ENCODE assay signal across 8 cellular contexts in the genomic region with DNA sequence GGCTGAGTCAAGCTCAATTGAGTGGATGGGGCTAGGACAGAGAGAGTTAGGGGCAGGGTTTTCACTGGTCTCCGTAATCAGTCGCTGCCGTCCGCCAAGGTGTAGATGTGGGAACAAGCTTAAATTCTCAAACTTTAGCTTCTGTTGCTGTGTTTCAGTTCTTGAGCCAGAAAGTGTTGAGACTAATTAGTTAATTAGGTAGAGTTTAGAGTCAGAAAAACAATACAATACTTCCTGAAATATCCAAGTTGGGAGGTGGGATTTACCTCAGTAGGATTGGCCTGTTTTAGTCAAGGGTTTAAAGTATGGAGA. TPM values are rescaled to one million over a fixed set of nuclear protein-coding genes. Genes with fewer than 3 reads are reported as not detected.
DNase-seq lines count a peak whose midpoint lies in the region; ATAC-seq and TF ChIP-seq lines count a peak whose summit lies in the region.

No MANE protein-coding gene starts in this region.

- H3K4me3 ChIP-seq in ACC112 (ENCODE audit: low read depth, low read length) (peak overlapping the region; percentile 97), colonic mucosa (peak overlapping the region; percentile 82), mucosa of descending colon (peak overlapping the region; percentile 96)
- peak overlapping the region; percentile 92 for H3K4me3 ChIP-seq in Jurkat, Clone E6-1 (ENCODE audit: low read length)

- H2AFZ ChIP-seq in ACC112 (ENCODE audit: low read length, unreplicated experiment) = peak overlapping the region; percentile 4

- H3K27me3 ChIP-seq in ACC112 (ENCODE audit: insufficient read depth, low read length) (no peaks in the 10 kb centered on the region), colonic mucosa (no peaks in the 10 kb centered on the region)

- no peak for DNase-seq in Jurkat, Clone E6-1 (ENCODE audit: low read depth, low spot score)
- no peak for DNase-seq in colonic mucosa
- no peak for DNase-seq in mucosa of descending colon
- DNase-seq in putamen (ENCODE audit: low spot score) = no peak
- DNase-seq in activated effector memory CD4-positive, alpha-beta T cell treated with anti-CD3 and anti-CD28 coated beads, Interleukin-2, amount 50 U/mL, for 16 hours = no peak
- no peak for DNase-seq in G401 (ENCODE audit: low spot score)

- in situ Hi-C loops in G401 (cut with HindIII; ENCODE audit: low sequenced_read_pairs) = no loop called here

- intact Hi-C loops in colonic mucosa (cut with DNase I) (loop anchor here (5.0 to 10.0 kb wide), 2 partner anchors 39 to 394 kb away; a partner anchor contains a TSS), mucosa of descending colon (cut with DNase I, micrococcal nuclease) (loop anchor here in 1 of 2 donors (2.0 kb wide), 1 partner anchor 40 kb away; a partner anchor contains a TSS)

- ATAC-seq in mucosa of descending colon (no peak), HG03378 (IDR thresholded peaks at IDR 0.05; ENCODE audit: unreplicated experiment) (no peak)

- peaks cover 20% of the 10 kb centered on the region for H3K4me1 ChIP-seq in ACC112 (ENCODE audit: control insufficient read depth, insufficient read depth, low read length, unreplicated experiment)
- peaks cover 5% of the 10 kb centered on the region for H3K4me1 ChIP-seq in colonic mucosa
- peaks cover 11% of the 10 kb centered on the region for H3K4me1 ChIP-seq in mucosa of descending colon (ENCODE audit: low read depth)

- TF ChIP-seq CTCF in colonic mucosa (IDR thresholded peaks at IDR 0.05) = no peak
- no peak for TF ChIP-seq CTCF in mucosa of descending colon (IDR thresholded peaks at IDR 0.05)

- peak overlapping the region; percentile 41 to 99 for H3K9ac ChIP-seq in colonic mucosa (ENCODE audit: low read depth in 2 of 2, low read length in 2 of 2)

- H3K27ac ChIP-seq in ACC112 (ENCODE audit: low read depth, low read length) = peak overlapping the region; percentile 99
- peak overlapping the region; percentile 100 for H3K27ac ChIP-seq in colonic mucosa

- H3K9me3 ChIP-seq in colonic mucosa = no peaks in the 10 kb centered on the region
- no peaks in the 10 kb centered on the region for H3K9me3 ChIP-seq in mucosa of descending colon

- H3K36me3 ChIP-seq in ACC112 (ENCODE audit: insufficient read depth, low read length) = peaks cover 21% of the 10 kb centered on the region; the same call in 1 of the 2 replicates
- no peaks in the 10 kb centered on the region for H3K36me3 ChIP-seq in colonic mucosa
- peaks cover 5% of the 10 kb centered on the region for H3K36me3 ChIP-seq in mucosa of descending colon (ENCODE audit: low read depth)

- peaks cover 57% of the 10 kb centered on the region for H3K79me2 ChIP-seq in ACC112 (ENCODE audit: control insufficient read depth, insufficient read depth, low read length, unreplicated experiment)

RNA-seq across cellular contexts. Expression of a gene that starts 1.1 kb away (rescaled TPM):
- polyA plus RNA-seq in Jurkat, Clone E6-1 (2012; ENCODE audit: insufficient read depth, insufficient read length) = 322 TPM
- total RNA-seq in colonic mucosa (100 to 1,000 TPM; 290 to 346 TPM), mucosa of descending colon (100 to 1,000 TPM; 290 to 303 (median 293) TPM)
- 460 and 522 TPM in 2 replicates for total RNA-seq in G401 (2014; rRNA removed; shearing (Covaris generic))

RNA-seq across cellular contexts. Expression of a gene that starts 40.3 kb away (rescaled TPM):
- polyA plus RNA-seq in Jurkat, Clone E6-1 (2012; ENCODE audit: insufficient read depth, insufficient read length) = 46.2 TPM
- total RNA-seq in colonic mucosa = 10 to 100 TPM; 30.7 to 41.5 TPM
- 10 to 100 TPM; 22.5 to 24.5 (median 23.1) TPM for total RNA-seq in mucosa of descending colon
- 72.7 and 80.0 TPM in 2 replicates for total RNA-seq in G401 (2014; rRNA removed; shearing (Covaris generic))
